1 cellular context compared by ENCODE assay signal in genomic region chr4:143356493-143356892, GRCh38.
TF ChIP-seq lines count a peak whose summit lies in the region.

No MANE protein-coding gene starts in this region.

TF ChIP-seq in Ishikawa, 13 proteins besides CTCF, POLR2A, EP300 and RAD21 (continued from another document):
- TF ChIP-seq YY1 (IDR thresholded peaks at IDR 0.05; ENCODE audit: low read depth) (no peak), CREB1 (IDR thresholded peaks at IDR 0.05; ENCODE audit: low read depth) (0 out of 2 replicates have a peak, but pooled peaks have one; percentile 16), USF1 (IDR thresholded peaks at IDR 0.05) (no peak), TEAD4 (IDR thresholded peaks at IDR 0.05) (peak; percentile 54; the same call in 1 of the 2 replicates)
